In genomic region chr17:4945176-4945943, GRCh38 we compare ENCODE assay signal across 8 cellular contexts. TPM values are rescaled to one million over a fixed set of nuclear protein-coding genes. Genes with fewer than 3 reads are reported as not detected.
DNase-seq lines count a peak whose midpoint lies in the region; ATAC-seq and TF ChIP-seq lines count a peak whose summit lies in the region.

No MANE protein-coding gene starts in this region.

- H3K4me2 ChIP-seq in Loucy (ENCODE audit: low read depth, low read length, poor library complexity, severe bottlenecking): peak overlapping the region; percentile 96

- H2AFZ ChIP-seq in Loucy (ENCODE audit: low read length): no peak overlapping the region

- ATAC-seq in GM18520 (IDR thresholded peaks at IDR 0.05; ENCODE audit: unreplicated experiment): no peak

- CTCF ChIA-PET in activated CD4-positive, alpha-beta T cell treated with anti-CD3 and anti-CD28 coated beads, Interleukin-2, amount 10 ng/mL, durations not matched to agents 7 days and 5 days (lab: Charles Lee): interaction anchor here (0.9 kb wide), 1 partner anchor 23 kb away, joined by 3 read pairs; no protein-coding TSS in a partner anchor

- peak; percentile 84 for DNase-seq in activated CD4-positive, alpha-beta T cell treated with anti-CD3 and anti-CD28 coated beads, Interleukin-2, amount 10 ng/mL, durations not matched to agents 7 days and 5 days
- peak; percentile 72 for DNase-seq in effector CD4-positive, alpha-beta T cell
- peak; percentile 76 to 79 for DNase-seq in stimulated activated CD8-positive, alpha-beta memory T cell treated with anti-CD3 and anti-CD28 coated beads, Interleukin-7, amount 100 ng/mL, for 4 hours (ENCODE audit: low read depth in 2 of 2)
- DNase-seq in KBM-7: no peak

- H3K4me3 Mint-ChIP-seq in activated CD4-positive, alpha-beta T cell treated with anti-CD3 and anti-CD28 coated beads, Interleukin-2, amount 10 ng/mL, durations not matched to agents 7 days and 5 days: peak overlapping the region; percentile 92

- peaks cover 76% of the 10 kb centered on the region for H4K20me1 ChIP-seq in Loucy (ENCODE audit: insufficient read depth, low read length, poor library complexity, severe bottlenecking)

- H3K36me3 ChIP-seq in Loucy (ENCODE audit: insufficient read depth, low read length) (peaks cover 47% of the 10 kb centered on the region), mucosa of rectum (ENCODE audit: control insufficient read depth in 2 of 2, insufficient read depth in 2 of 2, low read length in 2 of 2) (peaks cover 40 to 42% of the 10 kb centered on the region in 2 donors)

- H3K4me1 ChIP-seq in Loucy (ENCODE audit: insufficient read depth, low read length, poor library complexity, severe bottlenecking) (peaks cover 55% of the 10 kb centered on the region), mucosa of rectum (ENCODE audit: control insufficient read depth in 2 of 2, insufficient read depth in 2 of 2, low read length in 2 of 2) (peaks cover 41 to 44% of the 10 kb centered on the region in 2 donors)

- peak overlapping the region; percentile 73 to 100 for H3K27ac ChIP-seq in mucosa of rectum (ENCODE audit: low read depth in 2 of 2, low read length in 2 of 2)

- H3K9ac ChIP-seq in Loucy (ENCODE audit: low read depth, low read length, poor library complexity, severe bottlenecking) (peak overlapping the region; percentile 99), mucosa of rectum (ENCODE audit: low read depth in 1 of 2, low read length in 2 of 2) (peak overlapping the region; percentile 11 to 41)

- peaks cover 14% of the 10 kb centered on the region for H3K27me3 ChIP-seq in Loucy (ENCODE audit: insufficient read depth, low read length, poor library complexity, severe bottlenecking)
- no peaks in the 10 kb centered on the region for H3K27me3 ChIP-seq in mucosa of rectum (ENCODE audit: control insufficient read depth in 2 of 2, insufficient read depth in 2 of 2, low read length in 2 of 2)

- peak overlapping the region; percentile 99 for H3K27ac Mint-ChIP-seq in activated CD4-positive, alpha-beta T cell treated with anti-CD3 and anti-CD28 coated beads, Interleukin-2, amount 10 ng/mL, durations not matched to agents 7 days and 5 days

- H3K36me3 Mint-ChIP-seq in activated CD4-positive, alpha-beta T cell treated with anti-CD3 and anti-CD28 coated beads, Interleukin-2, amount 10 ng/mL, durations not matched to agents 7 days and 5 days (ENCODE audit: low read depth): peaks cover 68% of the 10 kb centered on the region

- peaks cover 49% of the 10 kb centered on the region for H3F3A ChIP-seq in Loucy (ENCODE audit: low read depth)

- H3K4me1 Mint-ChIP-seq in activated CD4-positive, alpha-beta T cell treated with anti-CD3 and anti-CD28 coated beads, Interleukin-2, amount 10 ng/mL, durations not matched to agents 7 days and 5 days: peaks cover 41% of the 10 kb centered on the region

- in situ Hi-C loops in KBM-7 (cut with MboI; ENCODE audit: low pct_unique_long_range_greater_than_20kb, low sequenced_read_pairs): no loop called here

- peak; percentile 61 for TF ChIP-seq POLR2A in GM10847 (IDR thresholded peaks at IDR 0.05; ENCODE audit: extremely low read depth, insufficient read length)

- H3K79me2 ChIP-seq in Loucy (ENCODE audit: insufficient read depth, low read length): peaks cover 83% of the 10 kb centered on the region

- H3K9me3 ChIP-seq in Loucy (ENCODE audit: insufficient read depth, low read depth, low read length) (no peaks in the 10 kb centered on the region), mucosa of rectum (ENCODE audit: control insufficient read depth in 2 of 2, low read length in 2 of 2) (no peaks in the 10 kb centered on the region)

- TF ChIP-seq CTCF in Loucy (conservative IDR thresholded peaks at IDR 0.05; ENCODE audit: low read length): no peak

- POLR2A ChIA-PET in activated CD4-positive, alpha-beta T cell treated with anti-CD3 and anti-CD28 coated beads, Interleukin-2, amount 10 ng/mL, durations not matched to agents 7 days and 5 days (lab: Charles Lee): interaction anchor here (6.2 kb wide), 1 partner anchor 22 kb away, joined by 44 read pairs; the partner anchor contains the start of gene SPAG7

- no peaks in the 10 kb centered on the region for H3K27me3 Mint-ChIP-seq in activated CD4-positive, alpha-beta T cell treated with anti-CD3 and anti-CD28 coated beads, Interleukin-2, amount 10 ng/mL, durations not matched to agents 7 days and 5 days

- no peaks in the 10 kb centered on the region for H3K9me2 ChIP-seq in Loucy (replicated peaks; ENCODE audit: low read depth, low read length)

- H3K9me3 Mint-ChIP-seq in activated CD4-positive, alpha-beta T cell treated with anti-CD3 and anti-CD28 coated beads, Interleukin-2, amount 10 ng/mL, durations not matched to agents 7 days and 5 days: no peaks in the 10 kb centered on the region

- H3K4me3 ChIP-seq in Loucy (ENCODE audit: low read length, poor library complexity, severe bottlenecking) (peak overlapping the region; percentile 90), mucosa of rectum (ENCODE audit: low read length in 2 of 2) (peak overlapping the region; percentile 89 to 93)

RNA-seq across cellular contexts. Expression of gene PFN1, which starts 3.0 kb away (rescaled TPM):
- 1,000 to 10,000 TPM; 2,428 to 2,438 TPM for total RNA-seq in activated CD4-positive, alpha-beta T cell treated with anti-CD3 and anti-CD28 coated beads, Interleukin-2, amount 10 ng/mL, durations not matched to agents 7 days and 5 days

RNA-seq across cellular contexts. Expression of gene RNF167, which starts 5.3 kb away (rescaled TPM):
- 100 to 1,000 TPM; 254 to 273 TPM for total RNA-seq in activated CD4-positive, alpha-beta T cell treated with anti-CD3 and anti-CD28 coated beads, Interleukin-2, amount 10 ng/mL, durations not matched to agents 7 days and 5 days

RNA-seq across cellular contexts. Expression of gene SLC25A11, which starts 5.5 kb away (rescaled TPM):
- 10 to 100 TPM; 73.0 to 75.3 TPM for total RNA-seq in activated CD4-positive, alpha-beta T cell treated with anti-CD3 and anti-CD28 coated beads, Interleukin-2, amount 10 ng/mL, durations not matched to agents 7 days and 5 days

RNA-seq across cellular contexts. Expression of gene ENO3, which starts 5.6 kb away (rescaled TPM):
- 10 to 100 TPM; 44.9 to 54.8 TPM for total RNA-seq in activated CD4-positive, alpha-beta T cell treated with anti-CD3 and anti-CD28 coated beads, Interleukin-2, amount 10 ng/mL, durations not matched to agents 7 days and 5 days

RNA-seq across cellular contexts. Expression of gene GP1BA, which starts 13.3 kb away (rescaled TPM):
- not detected for total RNA-seq in activated CD4-positive, alpha-beta T cell treated with anti-CD3 and anti-CD28 coated beads, Interleukin-2, amount 10 ng/mL, durations not matched to agents 7 days and 5 days
